ENCODE assay signal across 13 cellular contexts in the genomic region with DNA sequence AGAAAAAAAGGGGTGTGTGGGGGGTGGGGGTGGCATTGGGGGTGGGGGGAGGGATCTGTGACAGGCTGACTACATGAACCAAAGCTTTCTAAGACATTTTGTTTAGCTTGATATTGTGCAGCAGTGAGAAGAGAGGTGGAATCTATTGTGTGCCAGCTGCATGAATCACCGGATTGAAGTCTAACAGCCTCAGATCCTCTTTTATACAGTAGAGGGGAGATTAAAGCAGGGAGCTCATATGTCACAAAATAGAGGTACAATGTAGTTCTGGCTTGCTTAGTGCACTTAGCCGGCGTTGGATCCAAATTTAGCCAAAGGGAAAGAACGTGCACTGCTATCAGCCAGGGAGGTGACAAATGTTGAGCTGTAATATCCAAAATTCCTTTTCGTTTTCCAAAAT.
A peak's percentile ranks its signal among the peaks of the same experiment; 100 is the strongest.
DNase-seq lines count a peak whose midpoint lies in the region; ATAC-seq and TF ChIP-seq lines count a peak whose summit lies in the region.
"Had no signal": no experiment of that assay in that cellular context is flagged by ENCODE, and none has a peak within 500 bp of the region (broad histone marks: within the 10 kb centered on the region; RNA-seq: fewer than 3 reads in every experiment).

No MANE protein-coding gene starts in this region.

- H3K36me3 ChIP-seq in HAP-1 (replicated peaks) = no peaks in the 10 kb centered on the region
- no peaks in the 10 kb centered on the region for H3K36me3 ChIP-seq in suprapubic skin
- H3K36me3 ChIP-seq: adrenal gland had no signal

- peak; percentile 53 to 92 for DNase-seq in HAP-1 (ENCODE audit: low spot score in 2 of 2)
- peak; percentile 85 for DNase-seq in NCI-H82 treated with DMSO at 0.1 percent for 48 hours (lab: John Stamatoyannopoulos, UW; ENCODE audit: unreplicated experiment)
- DNase-seq in fibroblast of mammary gland (ENCODE audit: low read depth) = peak; percentile 35
- DNase-seq in retina = peak; percentile 31
- DNase-seq in stimulated activated CD8-positive, alpha-beta memory T cell treated with anti-CD3 and anti-CD28 coated beads, Interleukin-4, amount 100 ng/mL, for 48 hours = no peak
- DNase-seq in activated T-cell treated with anti-CD3 and anti-CD28 coated beads for 4 hours = no peak
- DNase-seq in suprapubic skin (ENCODE audit: low spot score in 2 of 2) = no peak
- DNase-seq: activated CD4-positive, alpha-beta T cell treated with anti-CD3 and anti-CD28 coated beads, Interleukin-2, amount 50 U/mL, for 48 hours; foreskin melanocyte; NCI-H1105 had no signal

- WGBS in suprapubic skin = 35% methylated on average over 5 of the region's 5 CpGs

- no peak for ATAC-seq in GM18907 (IDR thresholded peaks at IDR 0.05; ENCODE audit: unreplicated experiment)
- ATAC-seq: GM23338 had no signal

- TF ChIP-seq EP300 in suprapubic skin (IDR thresholded peaks at IDR 0.05) = no peak

- H3K4me1 ChIP-seq in HAP-1 = peaks cover 41% of the 10 kb centered on the region
- no peaks in the 10 kb centered on the region for H3K4me1 ChIP-seq in suprapubic skin

- H3K27ac ChIP-seq in suprapubic skin = no peak overlapping the region
- H3K27ac ChIP-seq: adrenal gland had no signal

- TF ChIP-seq CTCF in fibroblast of mammary gland (conservative IDR thresholded peaks at IDR 0.05; ENCODE audit: control insufficient read depth, insufficient read depth, low read depth, low read length) (no peak), suprapubic skin (IDR thresholded peaks at IDR 0.05) (no peak)

- H3K9me3 ChIP-seq in HAP-1 (no peaks in the 10 kb centered on the region), suprapubic skin (no peaks in the 10 kb centered on the region)
- H3K9me3 ChIP-seq: adrenal gland had no signal

- H3K27me3 ChIP-seq in HAP-1 (ENCODE audit: low read depth) = no peaks in the 10 kb centered on the region
- no peaks in the 10 kb centered on the region for H3K27me3 ChIP-seq in suprapubic skin
- H3K27me3 ChIP-seq: adrenal gland had no signal

- no peak for TF ChIP-seq POLR2A in suprapubic skin (IDR thresholded peaks at IDR 0.05)

- in situ Hi-C loops in HAP-1 (cut with MboI; ENCODE audit: low sequenced_read_pairs) = no loop called here

- H3K4me3 ChIP-seq in HAP-1 (no peak overlapping the region), fibroblast of mammary gland (ENCODE audit: control insufficient read depth, low read depth, low read length) (no peak overlapping the region), suprapubic skin (no peak overlapping the region)
- H3K4me3 ChIP-seq: adrenal gland, GM23338 had no signal

Comparison
In these comparisons a context has a peak if more than half of its experiments do, and no peak if none do; other contexts are left out.
1. DNase-seq: peak in HAP-1 (2 of 2), NCI-H82 treated with DMSO at 0.1 percent for 48 hours (single experiment), fibroblast of mammary gland (single experiment) and retina (single experiment); none in stimulated activated CD8-positive, alpha-beta memory T cell treated with anti-CD3 and anti-CD28 coated beads, Interleukin-4, amount 100 ng/mL, for 48 hours (single experiment), activated T-cell treated with anti-CD3 and anti-CD28 coated beads for 4 hours (single experiment) and suprapubic skin (0 of 2).